ENCODE assay signal across 25 cellular contexts in the genomic region with DNA sequence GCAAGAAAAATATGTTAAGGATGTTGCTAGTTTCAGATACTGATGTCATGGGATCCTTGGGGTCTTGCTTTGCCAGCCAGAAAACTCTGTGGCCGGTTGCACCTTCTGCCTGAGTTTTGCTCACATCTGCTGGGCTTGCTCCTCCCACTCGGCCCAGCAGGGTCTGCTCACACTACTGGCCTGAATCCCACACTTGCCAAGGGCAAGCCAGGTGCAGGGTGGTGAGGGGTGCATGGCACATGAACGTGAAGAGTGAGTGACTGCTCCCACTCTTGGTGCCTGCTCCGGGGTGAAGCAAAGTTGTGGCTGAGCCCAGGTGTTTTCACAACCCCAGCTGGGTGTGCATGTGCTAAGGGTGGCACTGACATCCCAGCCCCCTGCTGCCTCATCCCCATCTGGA.
"Had no signal": no experiment of that assay in that cellular context is flagged by ENCODE, and none has a peak within 500 bp of the region (broad histone marks: within the 10 kb centered on the region; RNA-seq: fewer than 3 reads in every experiment).

No MANE protein-coding gene starts in this region.

- H3K27ac ChIP-seq: HL-60, SJSA1, SK-N-MC had no signal

- H3K4me3 ChIP-seq: MG63, SJSA1, SK-N-MC had no signal

- ATAC-seq: Panc1, PC-3 had no signal

- H3K27me3 ChIP-seq: MG63, SJSA1 had no signal

- H3K9me3 ChIP-seq: SJSA1 had no signal

- DNase-seq: Karpas-422; KG1; MG63; NCI-H1092; NCI-H1105 treated with DMSO at 0.1 percent for 48 hours; NCI-H1417 treated with DMSO at 0.1 percent for 48 hours; NCI-H146; NCI-H1694 treated with DMSO at 0.1 percent for 48 hours; NCI-H1930; NCI-H2081; NCI-H2107; NCI-H226; NCI-H446; NCI-H510A; NCI-H524 treated with DMSO at 0.1 percent for 48 hours; NCI-H69; NCI-H774; NK-92 treated with Interleukin-12 subunit alpha and Interleukin-12 subunit beta, amount 100 ng/mL, for 24 hours; PC-3; Right ventricle myocardium superior; SIG-M5 had no signal

- H3K4me1 ChIP-seq: SJSA1 had no signal

- H3K36me3 ChIP-seq: MG63, SJSA1 had no signal
